ENCODE assay signal across 11 cellular contexts in the genomic region with DNA sequence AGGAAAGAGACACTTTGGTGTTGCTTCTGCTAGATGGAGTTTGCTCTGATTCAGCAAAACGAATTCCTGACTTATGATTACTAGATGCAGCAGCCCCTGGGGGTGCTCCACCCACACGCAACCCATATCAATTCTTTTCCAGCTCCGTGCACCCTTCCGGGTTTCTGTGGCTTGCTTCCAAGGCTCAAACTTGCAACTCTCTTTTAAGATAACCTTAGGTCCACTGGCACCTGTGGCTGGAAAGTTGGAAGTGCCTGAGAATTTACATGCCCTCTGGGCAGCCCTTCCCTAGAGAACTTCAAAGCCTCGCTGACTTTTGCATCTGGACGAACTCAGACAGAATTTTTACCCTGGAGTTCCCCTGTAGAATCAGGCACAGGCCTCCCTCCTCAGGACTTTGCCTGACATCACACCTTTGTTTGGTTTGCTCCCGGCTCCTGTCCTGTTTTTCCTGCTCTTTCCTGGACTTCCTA.
DNase-seq lines count a peak whose midpoint lies in the region; ATAC-seq, FAIRE-seq and TF ChIP-seq lines count a peak whose summit lies in the region.
"Had no signal": no experiment of that assay in that cellular context is flagged by ENCODE, and none has a peak within 500 bp of the region (broad histone marks: within the 10 kb centered on the region; RNA-seq: fewer than 3 reads in every experiment).

No MANE protein-coding gene starts in this region.

- H3K4me2 ChIP-seq in GM23248 (ENCODE audit: unreplicated experiment), result peak overlapping the region; percentile 69

- no peaks in the 10 kb centered on the region for H3K36me3 ChIP-seq in GM23248 (ENCODE audit: low read depth)
- no peaks in the 10 kb centered on the region for H3K36me3 ChIP-seq in RWPE2 (ENCODE audit: low read depth)
- H3K36me3 ChIP-seq in esophagus muscularis mucosa, result no peaks in the 10 kb centered on the region
- no peaks in the 10 kb centered on the region for H3K36me3 ChIP-seq in pancreas

- in situ Hi-C loops in GM23248 (cut with MboI) (no loop called here), GM13976 (cut with MboI; ENCODE audit: low sequenced_read_pairs, unreplicated experiment) (no loop called here)

- no peaks in the 10 kb centered on the region for H4K20me1 ChIP-seq in GM23248 (ENCODE audit: insufficient read depth)

- TF ChIP-seq POLR2A in esophagus muscularis mucosa (IDR thresholded peaks at IDR 0.05; ENCODE audit: low read depth), result no peak

- H3F3A ChIP-seq in GM23248 (ENCODE audit: insufficient read depth), result peaks cover 36% of the 10 kb centered on the region

- H3K4me1 ChIP-seq in GM23248 (ENCODE audit: insufficient read depth) (peaks cover 60% of the 10 kb centered on the region), RWPE2 (ENCODE audit: insufficient read depth, poor library complexity, severe bottlenecking) (peaks cover 28% of the 10 kb centered on the region), esophagus muscularis mucosa (peaks cover 9 to 21% (median 10%) of the 10 kb centered on the region in 4 donors), pancreas (peaks cover 0 to 4% (median 0%) of the 10 kb centered on the region in 3 donors)

- H3K4me3 ChIP-seq in GM23248 (peak overlapping the region; percentile 34; the same call in 1 of the 2 replicates), RWPE2 (ENCODE audit: severe bottlenecking) (no peak overlapping the region), esophagus muscularis mucosa (no peak overlapping the region), pancreas (no peak overlapping the region)

- TF ChIP-seq CTCF in RWPE2 (IDR thresholded peaks at IDR 0.05; ENCODE audit: poor library complexity, severe bottlenecking), result peak; percentile 65
- TF ChIP-seq CTCF in esophagus muscularis mucosa (IDR thresholded peaks at IDR 0.05), result no peak
- no peak for TF ChIP-seq CTCF in pancreas (IDR thresholded peaks at IDR 0.05)
- no peak for TF ChIP-seq CTCF in GM13976 (IDR thresholded peaks at IDR 0.05; ENCODE audit: borderline replicate concordance, control extremely low read depth, extremely low read depth, insufficient read depth, missing control alignments)

- peak overlapping the region; percentile 14 for H2AFZ ChIP-seq in GM23248

- FAIRE-seq in pancreas (lab: Jason Lieb, UNC), result no peak

- no peaks in the 10 kb centered on the region for H3K9me2 ChIP-seq in GM23248 (ENCODE audit: insufficient read depth)

- H3K9me3 ChIP-seq in GM23248 (ENCODE audit: low read depth), result no peaks in the 10 kb centered on the region
- H3K9me3 ChIP-seq in RWPE2 (ENCODE audit: severe bottlenecking), result no peaks in the 10 kb centered on the region
- H3K9me3 ChIP-seq in esophagus muscularis mucosa, result no peaks in the 10 kb centered on the region
- H3K9me3 ChIP-seq in pancreas, result no peaks in the 10 kb centered on the region

- intact Hi-C loops in esophagus muscularis mucosa (cut with DNase I), result no loop called here
- intact Hi-C loops in pancreas (cut with DNase I), result no loop called here

- WGBS in GM23248 (ENCODE audit: low coverage in 1 of 2, low lambda C conversion rate in 2 of 2, missing lambda C conversion rate in 2 of 2), 2 experiments, result 30 to 32% methylated on average over 7 of the region's 7 CpGs
- WGBS in esophagus muscularis mucosa, result 46% methylated on average over 7 of the region's 7 CpGs
- 13 to 20% methylated on average over 7 of the region's 7 CpGs for WGBS in pancreas, 2 donors

- DNase-seq in GM23248 (peak; percentile 79), RWPE2 (ENCODE audit: low spot score) (peak; percentile 84), esophagus muscularis mucosa (ENCODE audit: extremely low spot score) (peak; percentile 86), pancreas (peak in 3 of 6 donors; percentile 10 to 29 (median 26)), Ammon's horn (ENCODE audit: low spot score) (no peak), NCI-H345 treated with DMSO at 0.1 percent for 48 hours (lab: John Stamatoyannopoulos, UW; ENCODE audit: unreplicated experiment) (no peak), GM13976 (ENCODE audit: low spot score) (no peak)
- DNase-seq: NCI-H2227 treated with DMSO at 0.1 percent for 48 hours, right cardiac atrium, substantia nigra had no signal

- peak; percentile 85 for ATAC-seq in RWPE2 (ENCODE audit: low read depth)
- peak in 3 of 4 donors; percentile 28 to 56 (median 54) for ATAC-seq in pancreas
- no peak for ATAC-seq in GM21447 (IDR thresholded peaks at IDR 0.05; ENCODE audit: unreplicated experiment)

- H3K27me3 ChIP-seq in GM23248 (replicated peaks; ENCODE audit: insufficient read depth) (no peaks in the 10 kb centered on the region), RWPE2 (ENCODE audit: insufficient read depth, poor library complexity, severe bottlenecking) (no peaks in the 10 kb centered on the region), esophagus muscularis mucosa (peaks cover 0 to 3% (median 0%) of the 10 kb centered on the region in 4 donors), pancreas (no peaks in the 10 kb centered on the region)

- peak overlapping the region; percentile 17; the same call in 1 of the 2 replicates for H3K9ac ChIP-seq in GM23248

- H3K79me2 ChIP-seq in GM23248 (ENCODE audit: insufficient read depth), result no peaks in the 10 kb centered on the region

- TF ChIP-seq EP300 in esophagus muscularis mucosa (IDR thresholded peaks at IDR 0.05), result no peak

- H3K27ac ChIP-seq in GM23248 (peak overlapping the region; percentile 89), RWPE2 (ENCODE audit: poor library complexity, severe bottlenecking) (peak overlapping the region; percentile 46), esophagus muscularis mucosa (replicated peaks in 1 of 4) (no peak overlapping the region), pancreas (no peak overlapping the region)

Comparison
In these comparisons a context has a peak if more than half of its experiments do, and no peak if none do; other contexts are left out.
1. DNase-seq: peak in GM23248 (single experiment), RWPE2 (single experiment) and esophagus muscularis mucosa (single experiment); none in Ammon's horn (single experiment), NCI-H345 treated with DMSO at 0.1 percent for 48 hours (single experiment) and GM13976 (single experiment).
2. H3K27ac ChIP-seq: peak in GM23248 (single experiment) and RWPE2 (single experiment); none in esophagus muscularis mucosa (0 of 4) and pancreas (0 of 4).